14 cellular contexts compared by ENCODE assay signal in genomic region chr11:19244084-19244483, GRCh38. TPM values are rescaled to one million over a fixed set of nuclear protein-coding genes. Genes with fewer than 3 reads are reported as not detected.
DNase-seq lines count a peak whose midpoint lies in the region; FAIRE-seq and TF ChIP-seq lines count a peak whose summit lies in the region.
"Had no signal": no experiment of that assay in that cellular context is flagged by ENCODE, and none has a peak within 500 bp of the region (broad histone marks: within the 10 kb centered on the region; RNA-seq: fewer than 3 reads in every experiment).

No MANE protein-coding gene starts in this region.

- no peak for FAIRE-seq in small intestine (lab: Jason Lieb, UNC)

- H4K20me1 ChIP-seq in OCI-LY7 (ENCODE audit: insufficient read depth, low read length) = 0 out of 2 replicates have a peak, but pooled peaks cover under 1% of the 10 kb centered on the region

- DNase-seq in HL-60 (ENCODE audit: low read depth in 1 of 2, low spot score in 1 of 2) (peak; percentile 46 to 79), OCI-LY7 (ENCODE audit: low spot score) (no peak), fibroblast of gingiva (ENCODE audit: low read depth) (peak; percentile 48), small intestine (peak; percentile 65), Ammon's horn (ENCODE audit: low spot score) (no peak), cerebellar nuclear complex (lab: John Stamatoyannopoulos, UW) (no peak)
- no peak for DNase-seq in stimulated activated CD4-positive, alpha-beta T cell treated with anti-CD3 and anti-CD28 coated beads, Interleukin-1b, Interleukin-23, amount 100 ng/mL, for 48 hours
- no peak for DNase-seq in stimulated activated naive CD4-positive, alpha-beta T cell treated with Interleukin-2 at 50 U/mL for 16 hours (lab: John Stamatoyannopoulos, UW)
- DNase-seq: activated CD8-positive, alpha-beta memory T cell treated with anti-CD3 and anti-CD28 coated beads, Interleukin-2, amount 50 U/mL, for 4 hours; caudate nucleus; NCI-H774 had no signal

- H3K4me2 ChIP-seq in OCI-LY7 (ENCODE audit: low read length) = peak overlapping the region; percentile 90; the same call in 1 of the 2 replicates

- TF ChIP-seq CTCF in HL-60 (IDR thresholded peaks at IDR 0.05; ENCODE audit: insufficient read depth, low read length) = no peak
- TF ChIP-seq CTCF in OCI-LY7 (conservative IDR thresholded peaks at IDR 0.05; ENCODE audit: low read length) = no peak

- H3K27ac ChIP-seq in HL-60 (replicated peaks) = no peak overlapping the region
- H3K27ac ChIP-seq in OCI-LY7 (ENCODE audit: low read depth, low read length, poor library complexity, severe bottlenecking) = no peak overlapping the region
- no peak overlapping the region for H3K27ac ChIP-seq in small intestine (ENCODE audit: low read depth in 1 of 2, low read length in 1 of 2)
- H3K27ac ChIP-seq: neutrophil, SK-N-MC had no signal

- H3K36me3 ChIP-seq in OCI-LY7 (ENCODE audit: insufficient read depth, low read length) = peaks cover 13% of the 10 kb centered on the region
- H3K36me3 ChIP-seq in small intestine (ENCODE audit: control insufficient read depth in 2 of 2, insufficient read depth in 2 of 2, low read length in 2 of 2) = no peaks in the 10 kb centered on the region
- H3K36me3 ChIP-seq: neutrophil had no signal

- H3K4me1 ChIP-seq in OCI-LY7 (ENCODE audit: insufficient read depth, low read length, poor library complexity, severe bottlenecking) (peaks cover 21% of the 10 kb centered on the region), small intestine (ENCODE audit: control insufficient read depth in 2 of 2, insufficient read depth in 1 of 2, low read depth in 1 of 2, low read length in 1 of 2) (no peaks in the 10 kb centered on the region)

- no TSS peak for BruUV-seq in OCI-LY7 (replicated peaks; lab: Mats Ljungman, UMichigan)

- H3K79me2 ChIP-seq in OCI-LY7 (ENCODE audit: insufficient read depth, low read depth, low read length) = peaks cover 16% of the 10 kb centered on the region

- H3K9me2 ChIP-seq in OCI-LY7 (ENCODE audit: insufficient read depth, low read length) = no peaks in the 10 kb centered on the region

- CTCF ChIA-PET in OCI-LY7 (lab: Charles Lee; ENCODE audit: unreplicated experiment) = interaction anchor here (1.1 kb wide), 1 partner anchor 166 kb away, joined by 3 read pairs; no protein-coding TSS in a partner anchor

- WGBS in small intestine, 3 donors = 19 to 63% (median 44%) methylated on average over 6 of the region's 6 CpGs

- POLR2A ChIA-PET in OCI-LY7 (lab: Charles Lee) = interaction anchor here (0.6 to 1.0 kb wide), 4 partner anchors 14 to 243 kb away, joined by 3 read pairs; no protein-coding TSS in a partner anchor

- H2AFZ ChIP-seq in OCI-LY7 (ENCODE audit: low read length) = no peak overlapping the region

- intact Hi-C loops in OCI-LY7 (cut with micrococcal nuclease; ENCODE audit: unreplicated experiment) = loop anchor here (5.0 kb wide), 3 partner anchors 127 to 717 kb away; partner anchors contain the start of genes TSG101 and ZDHHC13

- H3K27me3 ChIP-seq in HL-60 (ENCODE audit: insufficient read depth, poor library complexity, severe bottlenecking) (no peaks in the 10 kb centered on the region), small intestine (ENCODE audit: control insufficient read depth in 2 of 2, insufficient read depth in 2 of 2, low read length in 2 of 2) (peaks cover 0 to 12% of the 10 kb centered on the region in 2 donors)

- no peaks in the 10 kb centered on the region for H3K9me3 ChIP-seq in OCI-LY7 (ENCODE audit: low read length)
- no peaks in the 10 kb centered on the region for H3K9me3 ChIP-seq in small intestine (ENCODE audit: control insufficient read depth, low read depth)
- H3K9me3 ChIP-seq: neutrophil had no signal

- H3K4me3 ChIP-seq in HL-60 (replicated peaks; ENCODE audit: insufficient read depth, low read length) (no peak overlapping the region), OCI-LY7 (ENCODE audit: low read depth, low read length, poor library complexity, severe bottlenecking) (no peak overlapping the region), small intestine (ENCODE audit: low read depth in 1 of 2, low read length in 2 of 2) (no peak overlapping the region)
- H3K4me3 ChIP-seq: SK-N-MC had no signal

RNA-seq across cellular contexts. Expression of gene E2F8, which starts 3.3 kb away (rescaled TPM):
- total RNA-seq in OCI-LY7 (2014; rRNA removed; shearing (Covaris generic)) = 29.3 and 46.0 TPM in 2 replicates
- 55.7 and 75.2 TPM in 2 replicates for total RNA-seq in OCI-LY7 (2022)
- 1 to 10 TPM in 1 of 3 donors, under 1 TPM in 2; 0.27 to 4.7 (median 0.45) TPM for polyA plus RNA-seq in small intestine

RNA-seq across cellular contexts. Expression of gene CSRP3, which starts 42.3 kb away (rescaled TPM):
- total RNA-seq in OCI-LY7 (2014; rRNA removed; shearing (Covaris generic)) = not detected in 2 replicates
- not detected in 2 replicates for total RNA-seq in OCI-LY7 (2022)
- 10 to 100 TPM in 1 of 3 donors, 1 to 10 TPM in 1, under 1 TPM in 1; 0.09 to 17.0 (median 1.1) TPM for polyA plus RNA-seq in small intestine
- total RNA-seq: subcutaneous adipose tissue had no signal

Comparison
In these comparisons a context has a peak if more than half of its experiments do, and no peak if none do; other contexts are left out.
1. DNase-seq: peak in HL-60 (2 of 2), fibroblast of gingiva (single experiment) and small intestine (single experiment); none in OCI-LY7 (single experiment), stimulated activated CD4-positive, alpha-beta T cell treated with anti-CD3 and anti-CD28 coated beads, Interleukin-1b, Interleukin-23, amount 100 ng/mL, for 48 hours (single experiment), Ammon's horn (single experiment), stimulated activated naive CD4-positive, alpha-beta T cell treated with Interleukin-2 at 50 U/mL for 16 hours (single experiment) and cerebellar nuclear complex (0 of 2).